8 cellular contexts compared by ENCODE assay signal in genomic region chr6:26322645-26323482, GRCh38. TPM values are rescaled to one million over a fixed set of nuclear protein-coding genes. Genes with fewer than 3 reads are reported as not detected.
A peak's percentile ranks its signal among the peaks of the same experiment; 100 is the strongest.
DNase-seq lines count a peak whose midpoint lies in the region; ATAC-seq and TF ChIP-seq lines count a peak whose summit lies in the region.

No MANE protein-coding gene starts in this region.

- H3K4me3 ChIP-seq in RWPE2 (ENCODE audit: severe bottlenecking), result peak overlapping the region; percentile 50

- no peaks in the 10 kb centered on the region for H3K36me3 ChIP-seq in RWPE2 (ENCODE audit: low read depth)

- H3K4me1 Mint-ChIP-seq in activated naive CD8-positive, alpha-beta T cell treated with anti-CD3 and anti-CD28 coated beads, Interleukin-2, amount 50 U/mL, for 24 hours, result peaks cover 43% of the 10 kb centered on the region

- TF ChIP-seq CTCF in RWPE2 (IDR thresholded peaks at IDR 0.05; ENCODE audit: poor library complexity, severe bottlenecking), result no peak

- H3K4me1 ChIP-seq in RWPE2 (ENCODE audit: insufficient read depth, poor library complexity, severe bottlenecking), result peaks cover 3% of the 10 kb centered on the region

- H3K27ac Mint-ChIP-seq in activated naive CD8-positive, alpha-beta T cell treated with anti-CD3 and anti-CD28 coated beads, Interleukin-2, amount 50 U/mL, for 24 hours, result peak overlapping the region; percentile 93

- H3K9me3 Mint-ChIP-seq in activated naive CD8-positive, alpha-beta T cell treated with anti-CD3 and anti-CD28 coated beads, Interleukin-2, amount 50 U/mL, for 24 hours, result peaks cover 4% of the 10 kb centered on the region

- intact Hi-C loops in left cardiac atrium (cut with DNase I), result no loop called here

- no peaks in the 10 kb centered on the region for H3K27me3 ChIP-seq in RWPE2 (ENCODE audit: insufficient read depth, poor library complexity, severe bottlenecking)

- H3K27me3 Mint-ChIP-seq in activated naive CD8-positive, alpha-beta T cell treated with anti-CD3 and anti-CD28 coated beads, Interleukin-2, amount 50 U/mL, for 24 hours, result peaks cover 27% of the 10 kb centered on the region

- H3K4me3 Mint-ChIP-seq in activated naive CD8-positive, alpha-beta T cell treated with anti-CD3 and anti-CD28 coated beads, Interleukin-2, amount 50 U/mL, for 24 hours, result peak overlapping the region; percentile 86

- H3K9me3 ChIP-seq in RWPE2 (ENCODE audit: severe bottlenecking), result no peaks in the 10 kb centered on the region

- H3K27ac ChIP-seq in RWPE2 (ENCODE audit: poor library complexity, severe bottlenecking), result peak overlapping the region; percentile 71

- H3K36me3 Mint-ChIP-seq in activated naive CD8-positive, alpha-beta T cell treated with anti-CD3 and anti-CD28 coated beads, Interleukin-2, amount 50 U/mL, for 24 hours (ENCODE audit: low read depth), result peaks cover 5% of the 10 kb centered on the region

- ATAC-seq in GM18867 (IDR thresholded peaks at IDR 0.05; ENCODE audit: unreplicated experiment), result peak; percentile 38
- peak; percentile 49 for ATAC-seq in RWPE2 (ENCODE audit: low read depth)
- ATAC-seq in activated naive CD8-positive, alpha-beta T cell treated with anti-CD3 and anti-CD28 coated beads, Interleukin-2, amount 50 U/mL, for 24 hours, result peak; percentile 78
- peak; percentile 80 to 89 for ATAC-seq in left cardiac atrium
- ATAC-seq in GM21576 (IDR thresholded peaks at IDR 0.05; ENCODE audit: unreplicated experiment), result no peak

- DNase-seq in AG08395 (ENCODE audit: low spot score) (peak; percentile 68), LoVo (ENCODE audit: low spot score) (peak; percentile 82), RWPE2 (ENCODE audit: low spot score) (no peak), left cardiac atrium (no peak), renal cortical epithelial cell (ENCODE audit: low read depth) (peak; percentile 86)
- DNase-seq in activated naive CD8-positive, alpha-beta T cell treated with anti-CD3 and anti-CD28 coated beads, Interleukin-2, amount 50 U/mL, for 24 hours, result peak; percentile 67

RNA-seq across cellular contexts. Expression of gene BTN3A2, which starts 42.1 kb away (rescaled TPM):
- total RNA-seq in left cardiac atrium (10 to 100 TPM in 1 of 2 donors, 1 to 10 TPM in 1; 6.8 to 21.3 TPM), renal cortical epithelial cell (22.7 and 24.3 TPM in 2 replicates)

Comparison
In these comparisons a context has a peak if more than half of its experiments do, and no peak if none do; other contexts are left out.
1. DNase-seq: peak in AG08395 (single experiment), LoVo (single experiment), activated naive CD8-positive, alpha-beta T cell treated with anti-CD3 and anti-CD28 coated beads, Interleukin-2, amount 50 U/mL, for 24 hours (single experiment) and renal cortical epithelial cell (single experiment); none in RWPE2 (single experiment) and left cardiac atrium (single experiment).